Comparison of ENCODE assay signal across 19 cellular contexts in the genomic region with DNA sequence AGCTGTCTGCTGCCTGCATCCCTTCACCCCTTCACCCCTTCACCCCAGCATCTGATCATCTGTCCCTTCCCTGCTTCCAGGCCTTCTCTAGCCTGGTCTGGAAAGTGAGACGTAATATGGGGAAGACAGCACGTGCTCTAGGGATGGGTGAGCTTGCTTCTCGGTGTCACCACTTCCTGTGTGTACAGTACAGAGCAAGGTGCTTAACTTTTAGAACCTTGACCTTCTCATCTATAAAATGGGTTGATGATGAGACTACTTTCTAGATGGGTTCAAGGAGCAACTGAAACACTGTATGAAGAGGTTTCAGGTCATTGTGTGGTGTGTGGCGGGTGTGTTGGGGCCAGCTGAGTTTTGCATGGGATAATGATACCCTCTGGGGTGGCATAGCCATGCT.
DNase-seq lines count a peak whose midpoint lies in the region; ATAC-seq, FAIRE-seq and TF ChIP-seq lines count a peak whose summit lies in the region.
"Had no signal": no experiment of that assay in that cellular context is flagged by ENCODE, and none has a peak within 500 bp of the region (broad histone marks: within the 10 kb centered on the region; RNA-seq: fewer than 3 reads in every experiment).

No MANE protein-coding gene starts in this region.

- DNase-seq in NCI-H2171 treated with DMSO at 0.1 percent for 48 hours (lab: John Stamatoyannopoulos, UW) = peak; percentile 57
- DNase-seq in NCI-H2171 (lab: John Stamatoyannopoulos, UW) = no peak
- no peak for DNase-seq in astrocyte (ENCODE audit: low read depth)
- no peak for DNase-seq in glutamatergic neuron
- no peak for DNase-seq in spleen
- DNase-seq in AG20443 (ENCODE audit: low spot score) = no peak
- DNase-seq in T1000 (lab: John Stamatoyannopoulos, UW) = no peak
- DNase-seq: activated CD4-positive, alpha-beta memory T cell treated with anti-CD3 and anti-CD28 coated beads, Interleukin-2, amount 10 ng/mL, durations not matched to agents 7 days and 5 days; activated T-cell treated with anti-CD3 and anti-CD28 coated beads, Interleukin-2, amount 50 U/mL, for 4 hours; erythroblast; kidney; MM.1S; NCI-H1930; OCI-M1; small intestine had no signal

- 64 to 70% (median 65%) methylated on average over 4 of the region's 4 CpGs for WGBS in spleen, 5 donors

- no peak for TF ChIP-seq POLR2A in spleen (IDR thresholded peaks at IDR 0.05)

- peaks cover 3% of the 10 kb centered on the region for H3K79me2 ChIP-seq in astrocyte (ENCODE audit: insufficient read depth, low read length)

- H3K9ac ChIP-seq in astrocyte (ENCODE audit: low read length) = peak overlapping the region; percentile 18

- H3K9me3 ChIP-seq in astrocyte (ENCODE audit: insufficient read depth, low read depth, low read length) (no peaks in the 10 kb centered on the region), spleen (no peaks in the 10 kb centered on the region)

- H3K27ac Mint-ChIP-seq in astrocyte (ENCODE audit: unreplicated experiment) (peak overlapping the region; percentile 43), glutamatergic neuron (ENCODE audit: unreplicated experiment) (peak overlapping the region; percentile 99)
- H3K27ac Mint-ChIP-seq: activated CD4-positive, alpha-beta memory T cell treated with anti-CD3 and anti-CD28 coated beads, Interleukin-2, amount 10 ng/mL, durations not matched to agents 7 days and 5 days had no signal

- intact Hi-C loops in spleen (cut with DNase I; ENCODE audit: low total_unique reads) = no loop called here

- H3K4me2 ChIP-seq in astrocyte (ENCODE audit: low read length) = peak overlapping the region; percentile 63

- no peak overlapping the region for H3K4me3 ChIP-seq in astrocyte (ENCODE audit: insufficient read depth, low read depth, low read length)
- no peak overlapping the region for H3K4me3 ChIP-seq in spleen

- H2AFZ ChIP-seq in astrocyte (ENCODE audit: low read depth, low read length) = no peak overlapping the region

- H3K36me3 ChIP-seq in astrocyte (ENCODE audit: insufficient read depth, low read length) (no peaks in the 10 kb centered on the region), spleen (no peaks in the 10 kb centered on the region)

- FAIRE-seq in astrocyte (lab: Jason Lieb, UNC) = no peak
- FAIRE-seq: GM19239, kidney, small intestine had no signal

- H3K4me3 Mint-ChIP-seq in astrocyte (ENCODE audit: unreplicated experiment) = peak overlapping the region; percentile 1
- H3K4me3 Mint-ChIP-seq in glutamatergic neuron (ENCODE audit: unreplicated experiment) = peak overlapping the region; percentile 83
- H3K4me3 Mint-ChIP-seq: activated CD4-positive, alpha-beta memory T cell treated with anti-CD3 and anti-CD28 coated beads, Interleukin-2, amount 10 ng/mL, durations not matched to agents 7 days and 5 days; activated T-cell treated with anti-CD3 and anti-CD28 coated beads, Interleukin-2, amount 50 U/mL, for 4 hours; type B pancreatic cell had no signal

- H3K27ac ChIP-seq in astrocyte (ENCODE audit: low read depth, low read length) (peak overlapping the region; percentile 62), spleen (peak overlapping the region in 5 of 8 donors; percentile 55 to 71 (median 61))
- H3K27ac ChIP-seq: 22Rv1 had no signal

- H3K4me1 Mint-ChIP-seq in astrocyte (ENCODE audit: low read depth, unreplicated experiment) (peaks cover 24% of the 10 kb centered on the region), glutamatergic neuron (ENCODE audit: low read depth, unreplicated experiment) (peaks cover 68% of the 10 kb centered on the region)
- H3K4me1 Mint-ChIP-seq: activated CD4-positive, alpha-beta memory T cell treated with anti-CD3 and anti-CD28 coated beads, Interleukin-2, amount 10 ng/mL, durations not matched to agents 7 days and 5 days had no signal

- peaks cover 42% of the 10 kb centered on the region for H4K20me1 ChIP-seq in astrocyte (ENCODE audit: insufficient read depth, low read length)

- H3K4me1 ChIP-seq in astrocyte (ENCODE audit: insufficient read depth, low read length) = peaks cover 33% of the 10 kb centered on the region
- peaks cover 10 to 40% (median 16%) of the 10 kb centered on the region in 6 donors for H3K4me1 ChIP-seq in spleen

- H3K36me3 Mint-ChIP-seq in astrocyte (ENCODE audit: low read depth, unreplicated experiment) (peaks cover 10% of the 10 kb centered on the region), glutamatergic neuron (ENCODE audit: unreplicated experiment) (no peaks in the 10 kb centered on the region)

- H3K27me3 Mint-ChIP-seq in astrocyte (ENCODE audit: low read depth, unreplicated experiment) (peaks cover 9% of the 10 kb centered on the region), glutamatergic neuron (ENCODE audit: unreplicated experiment) (peaks cover 21% of the 10 kb centered on the region)

- no peak for ATAC-seq in HG03571 (IDR thresholded peaks at IDR 0.05; ENCODE audit: unreplicated experiment)
- ATAC-seq: activated T-cell treated with anti-CD3 and anti-CD28 coated beads, Interleukin-2, amount 50 U/mL, for 4 hours had no signal

- H3K27me3 ChIP-seq in astrocyte (ENCODE audit: insufficient read depth, low read length) = peaks cover 3% of the 10 kb centered on the region
- no peaks in the 10 kb centered on the region for H3K27me3 ChIP-seq in spleen (replicated peaks in 1 of 7)

- TF ChIP-seq CTCF in astrocyte (IDR thresholded peaks at IDR 0.05; ENCODE audit: insufficient read depth, low read depth, low read length) = no peak
- no peak for TF ChIP-seq CTCF in glutamatergic neuron (IDR thresholded peaks at IDR 0.05; ENCODE audit: partially characterized antibody, unreplicated experiment)
- TF ChIP-seq CTCF in spleen (IDR thresholded peaks at IDR 0.05 in 8 of 11, conservative IDR thresholded peaks at IDR 0.05 in 3 of 11) = no peak

- no peaks in the 10 kb centered on the region for H3K9me3 Mint-ChIP-seq in astrocyte (ENCODE audit: unreplicated experiment)
- peaks cover 28% of the 10 kb centered on the region for H3K9me3 Mint-ChIP-seq in glutamatergic neuron (ENCODE audit: unreplicated experiment)
- H3K9me3 Mint-ChIP-seq: activated CD4-positive, alpha-beta memory T cell treated with anti-CD3 and anti-CD28 coated beads, Interleukin-2, amount 10 ng/mL, durations not matched to agents 7 days and 5 days; activated T-cell treated with anti-CD3 and anti-CD28 coated beads, Interleukin-2, amount 50 U/mL, for 4 hours; type B pancreatic cell had no signal
